23 cellular contexts compared by ENCODE assay signal in genomic region chr14:64255756-64256155, GRCh38.
"Had no signal": no experiment of that assay in that cellular context is flagged by ENCODE, and none has a peak within 500 bp of the region (broad histone marks: within the 10 kb centered on the region; RNA-seq: fewer than 3 reads in every experiment).

No MANE protein-coding gene starts in this region.

- H3K27me3 ChIP-seq: colonic mucosa, esophagus squamous epithelium, gastrocnemius medialis, heart right ventricle, left lung had no signal

- H3K9me3 Mint-ChIP-seq: dendritic cell treated with granulocyte-macrophage colony-stimulating factor and Interleukin-4, amounts not matched to agents 40 ng/mL and 50 ng/mL, for 4 days; effector memory CD8-positive, alpha-beta T cell; endodermal cell had no signal

- H3K9me3 ChIP-seq: colonic mucosa, esophagus squamous epithelium, gastrocnemius medialis, heart right ventricle, left lung, lower lobe of right lung had no signal

- H3K4me3 ChIP-seq: colonic mucosa, esophagus squamous epithelium, gastrocnemius medialis, heart right ventricle, left lung, lower lobe of right lung had no signal

- H3K27ac ChIP-seq: colonic mucosa, epithelial cell of prostate, esophagus squamous epithelium, gastrocnemius medialis, heart right ventricle, left lung, lower lobe of right lung had no signal

- H3K27me3 Mint-ChIP-seq: dendritic cell treated with granulocyte-macrophage colony-stimulating factor and Interleukin-4, amounts not matched to agents 40 ng/mL and 50 ng/mL, for 4 days had no signal

- H3K27ac Mint-ChIP-seq: dendritic cell treated with granulocyte-macrophage colony-stimulating factor and Interleukin-4, amounts not matched to agents 40 ng/mL and 50 ng/mL, for 4 days; effector memory CD8-positive, alpha-beta T cell; endodermal cell had no signal

- H3K36me3 ChIP-seq: colonic mucosa, esophagus squamous epithelium, gastrocnemius medialis, heart right ventricle, left lung, lower lobe of right lung had no signal

- H3K4me1 ChIP-seq: colonic mucosa, esophagus squamous epithelium, gastrocnemius medialis, heart right ventricle, left lung, lower lobe of right lung had no signal

- H3K4me3 Mint-ChIP-seq: dendritic cell treated with granulocyte-macrophage colony-stimulating factor and Interleukin-4, amounts not matched to agents 40 ng/mL and 50 ng/mL, for 4 days; effector memory CD8-positive, alpha-beta T cell; endodermal cell had no signal

- DNase-seq: colonic mucosa; cortex of kidney; effector CD8-positive, alpha-beta T cell; effector memory CD8-positive, alpha-beta T cell; endodermal cell; erythroblast; esophagus squamous epithelium; foreskin fibroblast; foreskin melanocyte; gastrocnemius medialis; glutamatergic neuron; head of caudate nucleus; heart right ventricle; hippocampal formation; left cardiac atrium; left lung; left ventricle myocardium superior; lower lobe of right lung; mesendoderm; midbrain had no signal

- ATAC-seq: effector memory CD8-positive, alpha-beta T cell; esophagus mucosa; gastrocnemius medialis; heart right ventricle; left cardiac atrium; left lung; left ventricle myocardium superior; lower lobe of right lung had no signal
